8 cellular contexts compared by ENCODE assay signal in the genomic region with DNA sequence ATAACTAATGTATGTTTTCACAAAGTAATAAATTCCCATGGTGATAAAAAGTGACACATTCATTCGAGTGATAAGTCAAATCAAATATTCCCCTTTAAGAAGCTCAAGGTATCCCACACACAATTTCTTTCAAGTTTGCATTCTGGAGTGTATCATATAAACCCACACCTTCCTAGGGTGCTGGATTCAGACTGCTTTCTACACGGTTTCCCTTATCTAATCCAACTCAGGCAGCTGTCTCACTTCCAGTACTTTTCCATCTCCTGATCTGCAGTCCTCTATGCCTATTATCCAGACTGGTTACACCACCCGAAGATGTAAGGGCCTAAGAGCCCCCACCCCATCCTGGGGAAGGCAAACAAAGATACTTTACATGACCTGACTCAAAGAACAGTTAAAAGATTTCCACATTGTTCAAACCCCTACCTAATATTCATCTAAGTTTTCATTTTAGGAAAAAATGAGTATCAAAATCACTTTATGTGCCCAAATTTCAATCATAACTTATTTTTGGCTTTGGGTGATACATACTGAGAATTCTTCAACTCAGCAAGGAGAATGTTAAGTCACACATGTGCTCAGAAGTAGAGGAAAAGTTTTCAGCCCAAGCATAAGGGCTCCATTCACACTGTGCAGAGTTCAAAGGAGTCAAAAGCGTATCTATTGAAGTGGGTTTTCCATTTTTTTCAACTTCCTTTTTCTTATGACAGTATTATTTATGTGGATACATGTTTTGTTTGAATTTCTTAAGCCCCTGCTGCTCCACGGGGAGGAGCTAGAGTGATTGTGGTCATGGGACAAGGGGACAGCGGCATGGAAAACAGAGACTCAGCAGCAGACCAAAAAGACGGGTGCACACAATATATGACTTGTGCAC. TPM values are rescaled to one million over a fixed set of nuclear protein-coding genes. Genes with fewer than 3 reads are reported as not detected.
DNase-seq lines count a peak whose midpoint lies in the region; ATAC-seq and TF ChIP-seq lines count a peak whose summit lies in the region.

No MANE protein-coding gene starts in this region.

- H2AFZ ChIP-seq in neural progenitor cell (replicated peaks): no peak overlapping the region

- H3K4me2 ChIP-seq in neural progenitor cell: no peak overlapping the region

- peak overlapping the region; percentile 70 to 89 (median 81) for H3K27ac Mint-ChIP-seq in CD4-positive, CD25-positive, alpha-beta regulatory T cell
- peak overlapping the region; percentile 100 for H3K27ac Mint-ChIP-seq in neural progenitor cell

- peaks cover 37% of the 10 kb centered on the region for H3F3A ChIP-seq in neural progenitor cell (ENCODE audit: low read depth)

- H3K9me3 Mint-ChIP-seq in CD4-positive, CD25-positive, alpha-beta regulatory T cell: no peaks in the 10 kb centered on the region
- H3K9me3 Mint-ChIP-seq in neural progenitor cell: no peaks in the 10 kb centered on the region

- TF ChIP-seq CTCF in neural progenitor cell (IDR thresholded peaks at IDR 0.05): no peak

- DNase-seq in CD4-positive, CD25-positive, alpha-beta regulatory T cell: peak in 2 of 3 donors; percentile 23 to 27
- peak; percentile 67 for DNase-seq in UCSD-AML1 (lab: John Stamatoyannopoulos, UW; ENCODE audit: unreplicated experiment)
- no peak for DNase-seq in neural progenitor cell (ENCODE audit: low spot score)
- no peak for DNase-seq in NCI-H446 treated with DMSO at 0.1 percent for 48 hours (lab: John Stamatoyannopoulos, UW)
- no peak for DNase-seq in DMS 273 (lab: John Stamatoyannopoulos, UW; ENCODE audit: unreplicated experiment)
- DNase-seq in SKM-1 (lab: John Stamatoyannopoulos, UW; ENCODE audit: unreplicated experiment): no peak

- H4K20me1 ChIP-seq in neural progenitor cell (ENCODE audit: low read depth): peaks cover 68% of the 10 kb centered on the region

- no peaks in the 10 kb centered on the region for H3K27me3 ChIP-seq in CD4-positive, CD25-positive, alpha-beta regulatory T cell (ENCODE audit: control insufficient read depth, insufficient read depth, low read length)
- no peaks in the 10 kb centered on the region for H3K27me3 ChIP-seq in HUES64 (ENCODE audit: insufficient read depth, low read length)
- H3K27me3 ChIP-seq in endocrine pancreas (ENCODE audit: control insufficient read depth, insufficient read depth, low read length): no peaks in the 10 kb centered on the region
- H3K27me3 ChIP-seq in neural progenitor cell: no peaks in the 10 kb centered on the region

- no peaks in the 10 kb centered on the region for H3K36me3 ChIP-seq in CD4-positive, CD25-positive, alpha-beta regulatory T cell (ENCODE audit: control insufficient read depth, insufficient read depth, low read length)
- no peaks in the 10 kb centered on the region; the same call in 1 of the 2 replicates for H3K36me3 ChIP-seq in HUES64 (ENCODE audit: insufficient read depth, low read length)
- H3K36me3 ChIP-seq in endocrine pancreas (ENCODE audit: control insufficient read depth, insufficient read depth, low read length): no peaks in the 10 kb centered on the region
- no peaks in the 10 kb centered on the region for H3K36me3 ChIP-seq in neural progenitor cell

- peaks cover 3% of the 10 kb centered on the region for H3K36me3 Mint-ChIP-seq in CD4-positive, CD25-positive, alpha-beta regulatory T cell
- H3K36me3 Mint-ChIP-seq in neural progenitor cell: no peaks in the 10 kb centered on the region

- H3K4me1 Mint-ChIP-seq in CD4-positive, CD25-positive, alpha-beta regulatory T cell: peaks cover 29 to 68% (median 51%) of the 10 kb centered on the region in 4 donors
- peaks cover 80% of the 10 kb centered on the region for H3K4me1 Mint-ChIP-seq in neural progenitor cell

- peaks cover 43% of the 10 kb centered on the region for H3K4me1 ChIP-seq in CD4-positive, CD25-positive, alpha-beta regulatory T cell (ENCODE audit: control insufficient read depth, insufficient read depth, low read length, poor library complexity, severe bottlenecking)
- H3K4me1 ChIP-seq in HUES64 (ENCODE audit: insufficient read depth, low read length) (peaks cover 57% of the 10 kb centered on the region), endocrine pancreas (ENCODE audit: control insufficient read depth, insufficient read depth, low read length) (peaks cover 37% of the 10 kb centered on the region), neural progenitor cell (peaks cover 33% of the 10 kb centered on the region)

- WGBS in HUES64: 77% methylated on average over 6 of the region's 7 CpGs

- peak overlapping the region; percentile 79 for H3K4me3 ChIP-seq in CD4-positive, CD25-positive, alpha-beta regulatory T cell (ENCODE audit: low read depth, low read length)
- H3K4me3 ChIP-seq in HUES64 (ENCODE audit: low read length): no peak overlapping the region
- no peak overlapping the region for H3K4me3 ChIP-seq in endocrine pancreas (ENCODE audit: control insufficient read depth, insufficient read depth, low read length)
- H3K4me3 ChIP-seq in neural progenitor cell: no peak overlapping the region

- H3K9me3 ChIP-seq in CD4-positive, CD25-positive, alpha-beta regulatory T cell (ENCODE audit: control insufficient read depth in 2 of 2, low read length in 2 of 2): no peaks in the 10 kb centered on the region
- no peaks in the 10 kb centered on the region for H3K9me3 ChIP-seq in HUES64 (ENCODE audit: insufficient read depth, low read depth, low read length)
- H3K9me3 ChIP-seq in endocrine pancreas (ENCODE audit: control insufficient read depth, low read length): no peaks in the 10 kb centered on the region
- no peaks in the 10 kb centered on the region for H3K9me3 ChIP-seq in neural progenitor cell (ENCODE audit: low read depth)

- H3K27ac ChIP-seq in CD4-positive, CD25-positive, alpha-beta regulatory T cell (ENCODE audit: insufficient read depth, low read length, poor library complexity, severe bottlenecking): peak overlapping the region; percentile 55
- peak overlapping the region; percentile 93 for H3K27ac ChIP-seq in HUES64 (ENCODE audit: low read depth, low read length)
- no peak overlapping the region for H3K27ac ChIP-seq in neural progenitor cell

- H3K9ac ChIP-seq in HUES64 (ENCODE audit: low read depth, low read length) (peak overlapping the region; percentile 44; the same call in 1 of the 2 replicates), endocrine pancreas (ENCODE audit: control insufficient read depth, insufficient read depth, low read length) (peak overlapping the region; percentile 15), neural progenitor cell (no peak overlapping the region)

- peak; percentile 17 to 21 for ATAC-seq in CD4-positive, CD25-positive, alpha-beta regulatory T cell (ENCODE audit: low read depth in 2 of 2)

- no peaks in the 10 kb centered on the region for H3K27me3 Mint-ChIP-seq in CD4-positive, CD25-positive, alpha-beta regulatory T cell
- peaks cover 2% of the 10 kb centered on the region for H3K27me3 Mint-ChIP-seq in neural progenitor cell (ENCODE audit: insufficient read depth, low read depth)

- H3K4me3 Mint-ChIP-seq in CD4-positive, CD25-positive, alpha-beta regulatory T cell: peak overlapping the region; percentile 58 to 75 (median 61)
- H3K4me3 Mint-ChIP-seq in neural progenitor cell: peak overlapping the region; percentile 66

- H3K79me2 ChIP-seq in neural progenitor cell (ENCODE audit: low read depth): peaks cover 91% of the 10 kb centered on the region

RNA-seq across cellular contexts. Expression of a gene that starts 41.8 kb away (rescaled TPM):
- total RNA-seq in CD4-positive, CD25-positive, alpha-beta regulatory T cell: 22.8 TPM
- polyA plus RNA-seq in CD4-positive, CD25-positive, alpha-beta regulatory T cell: 10 to 100 TPM in 3 of 4 donors, 1 to 10 TPM in 1; 9.4 to 21.4 (median 16.5) TPM
- polyA plus RNA-seq in HUES64 (2013, experiment 1 of 2): 74.6 TPM
- polyA plus RNA-seq in HUES64 (2013, experiment 2 of 2): 80.3 TPM
- total RNA-seq in neural progenitor cell (ENCODE audit: low replicate concordance): 116 and 128 TPM in 2 replicates

RNA-seq across cellular contexts. Expression of a gene that starts 55.9 kb away (rescaled TPM):
- 218 TPM for total RNA-seq in CD4-positive, CD25-positive, alpha-beta regulatory T cell
- 100 to 1,000 TPM; 722 to 844 (median 818) TPM for polyA plus RNA-seq in CD4-positive, CD25-positive, alpha-beta regulatory T cell
- not detected for polyA plus RNA-seq in HUES64 (2013, experiment 1 of 2)
- polyA plus RNA-seq in HUES64 (2013, experiment 2 of 2): not detected
- not detected in 2 replicates for total RNA-seq in neural progenitor cell (ENCODE audit: low replicate concordance)

Comparison
In these comparisons a context has a peak if more than half of its experiments do, and no peak if none do; other contexts are left out.
1. DNase-seq: peak in CD4-positive, CD25-positive, alpha-beta regulatory T cell (2 of 3) and UCSD-AML1 (single experiment); none in neural progenitor cell (single experiment), NCI-H446 treated with DMSO at 0.1 percent for 48 hours (single experiment), DMS 273 (single experiment) and SKM-1 (single experiment).
2. RNA of a gene that starts 55.9 kb away (total RNA-seq): 218 TPM in CD4-positive, CD25-positive, alpha-beta regulatory T cell (single experiment); not detected in neural progenitor cell; every median in the first group is over 100 times any median in the second.